9 cellular contexts compared by ENCODE assay signal in the genomic region with DNA sequence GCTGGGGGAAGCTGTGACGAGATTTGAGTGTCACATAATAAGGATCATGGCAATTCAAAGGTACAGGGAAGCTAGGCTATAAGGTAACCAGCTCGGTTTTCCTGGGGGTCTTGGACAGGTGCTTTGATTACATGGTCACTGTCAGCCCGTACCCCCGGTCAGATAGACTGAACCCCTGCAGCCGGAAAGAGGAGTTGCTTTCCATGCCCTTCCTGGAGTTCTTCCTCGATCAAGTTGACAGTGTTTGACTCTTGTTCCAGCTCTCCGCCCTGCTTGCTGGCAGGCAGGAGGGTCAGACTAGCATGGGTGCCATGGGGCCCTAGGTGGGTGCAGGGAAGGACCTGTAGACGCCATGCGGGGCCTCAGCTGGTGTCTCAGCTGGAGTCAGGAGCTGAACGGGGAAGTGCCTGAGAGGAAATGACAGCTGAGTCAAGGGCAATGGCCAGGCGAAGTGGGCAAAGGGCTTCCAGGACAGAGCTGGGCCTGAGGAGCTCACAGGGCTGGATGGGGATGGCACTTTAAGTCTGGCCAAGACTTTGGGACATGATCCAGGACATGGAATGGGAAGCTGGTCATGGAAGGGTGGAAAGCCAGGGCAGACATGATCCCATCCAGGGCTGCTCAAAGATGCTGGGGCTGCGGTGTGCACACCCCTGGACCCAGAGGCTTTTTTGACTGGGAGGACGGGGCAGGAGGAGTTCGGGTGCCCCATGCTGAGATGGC. TPM values are rescaled to one million over a fixed set of nuclear protein-coding genes. Genes with fewer than 3 reads are reported as not detected.
A peak's percentile ranks its signal among the peaks of the same experiment; 100 is the strongest.
DNase-seq lines count a peak whose midpoint lies in the region; ATAC-seq and TF ChIP-seq lines count a peak whose summit lies in the region.
"Had no signal": no experiment of that assay in that cellular context is flagged by ENCODE, and none has a peak within 500 bp of the region (broad histone marks: within the 10 kb centered on the region; RNA-seq: fewer than 3 reads in every experiment).

No MANE protein-coding gene starts in this region.

- no peaks in the 10 kb centered on the region for H3K27me3 Mint-ChIP-seq in activated naive CD4-positive, alpha-beta T cell treated with anti-CD3 and anti-CD28 coated beads for 36 hours (ENCODE audit: low read depth)
- no peaks in the 10 kb centered on the region for H3K27me3 Mint-ChIP-seq in activated naive CD8-positive, alpha-beta T cell treated with anti-CD3 and anti-CD28 coated beads for 36 hours
- H3K27me3 Mint-ChIP-seq in memory B cell (no peaks in the 10 kb centered on the region), type B pancreatic cell (no peaks in the 10 kb centered on the region)

- ATAC-seq in memory B cell (ENCODE audit: low read depth) (no peak), GM21528 (IDR thresholded peaks at IDR 0.05; ENCODE audit: low FRiP score, unreplicated experiment) (no peak)

- peak overlapping the region; percentile 84 for H3K4me3 Mint-ChIP-seq in activated naive CD4-positive, alpha-beta T cell treated with anti-CD3 and anti-CD28 coated beads for 36 hours
- H3K4me3 Mint-ChIP-seq in activated naive CD8-positive, alpha-beta T cell treated with anti-CD3 and anti-CD28 coated beads for 36 hours, result peak overlapping the region; percentile 85
- H3K4me3 Mint-ChIP-seq in memory B cell, result peak overlapping the region; percentile 80
- peak overlapping the region; percentile 96 for H3K4me3 Mint-ChIP-seq in type B pancreatic cell

- DNase-seq in activated naive CD4-positive, alpha-beta T cell treated with anti-CD3 and anti-CD28 coated beads for 36 hours, result no peak
- no peak for DNase-seq in activated naive CD4-positive, alpha-beta T cell (lab: John Stamatoyannopoulos, UW)
- no peak for DNase-seq in activated naive CD8-positive, alpha-beta T cell treated with anti-CD3 and anti-CD28 coated beads for 36 hours
- DNase-seq in memory B cell (ENCODE audit: low spot score in 2 of 2) (no peak), type B pancreatic cell (ENCODE audit: extremely low spot score, unreplicated experiment) (no peak), NCI-H526 treated with DMSO at 0.1 percent for 48 hours (lab: John Stamatoyannopoulos, UW) (no peak)
- DNase-seq in stimulated activated naive CD4-positive, alpha-beta T cell treated with Interleukin-2 at 50 U/mL for 16 hours (lab: John Stamatoyannopoulos, UW), result no peak
- DNase-seq: occipital lobe had no signal

- peaks cover 11% of the 10 kb centered on the region for H3K36me3 Mint-ChIP-seq in activated naive CD4-positive, alpha-beta T cell treated with anti-CD3 and anti-CD28 coated beads for 36 hours (ENCODE audit: low read depth)
- H3K36me3 Mint-ChIP-seq in activated naive CD8-positive, alpha-beta T cell treated with anti-CD3 and anti-CD28 coated beads for 36 hours, result peaks cover 14% of the 10 kb centered on the region
- H3K36me3 Mint-ChIP-seq in memory B cell (peaks cover 2% of the 10 kb centered on the region), type B pancreatic cell (peaks cover 3% of the 10 kb centered on the region)

- peaks cover 17% of the 10 kb centered on the region for H3K4me1 Mint-ChIP-seq in activated naive CD4-positive, alpha-beta T cell treated with anti-CD3 and anti-CD28 coated beads for 36 hours (ENCODE audit: low read depth)
- peaks cover 14% of the 10 kb centered on the region for H3K4me1 Mint-ChIP-seq in activated naive CD8-positive, alpha-beta T cell treated with anti-CD3 and anti-CD28 coated beads for 36 hours
- H3K4me1 Mint-ChIP-seq in memory B cell (peaks cover 14% of the 10 kb centered on the region), type B pancreatic cell (ENCODE audit: unreplicated experiment) (peaks cover 19% of the 10 kb centered on the region)

- no peaks in the 10 kb centered on the region for H3K9me3 Mint-ChIP-seq in activated naive CD4-positive, alpha-beta T cell treated with anti-CD3 and anti-CD28 coated beads for 36 hours
- no peaks in the 10 kb centered on the region for H3K9me3 Mint-ChIP-seq in activated naive CD8-positive, alpha-beta T cell treated with anti-CD3 and anti-CD28 coated beads for 36 hours
- no peaks in the 10 kb centered on the region for H3K9me3 Mint-ChIP-seq in memory B cell
- H3K9me3 Mint-ChIP-seq in type B pancreatic cell, result no peaks in the 10 kb centered on the region

- intact Hi-C loops in activated naive CD4-positive, alpha-beta T cell treated with anti-CD3 and anti-CD28 coated beads for 36 hours (cut with micrococcal nuclease), result loop anchor here (5.0 kb wide), 2 partner anchors 502 to 503 kb away; a partner anchor contains a TSS

- CTCF ChIA-PET in activated naive CD4-positive, alpha-beta T cell treated with anti-CD3 and anti-CD28 coated beads for 36 hours (lab: Charles Lee), result interaction anchor here (0.8 to 2.2 kb wide), 2 partner anchors 11 to 39 kb away, joined by 3 to 4 read pairs; no protein-coding TSS in a partner anchor

- TF ChIP-seq CTCF in type B pancreatic cell (conservative IDR thresholded peaks at IDR 0.05), result no peak

- H3K27ac Mint-ChIP-seq in activated naive CD4-positive, alpha-beta T cell treated with anti-CD3 and anti-CD28 coated beads for 36 hours, result peak overlapping the region; percentile 96
- peak overlapping the region; percentile 98 for H3K27ac Mint-ChIP-seq in activated naive CD8-positive, alpha-beta T cell treated with anti-CD3 and anti-CD28 coated beads for 36 hours
- H3K27ac Mint-ChIP-seq in memory B cell, result peak overlapping the region; percentile 87
- H3K27ac Mint-ChIP-seq in type B pancreatic cell, result peak overlapping the region; percentile 100

RNA-seq across cellular contexts. Expression of a gene that starts 1.6 kb away (rescaled TPM):
- total RNA-seq in activated naive CD4-positive, alpha-beta T cell treated with anti-CD3 and anti-CD28 coated beads for 36 hours, result 1 to 10 TPM; 6.2 to 6.7 TPM
- 1 to 10 TPM; 3.4 to 6.2 TPM for total RNA-seq in activated naive CD8-positive, alpha-beta T cell treated with anti-CD3 and anti-CD28 coated beads for 36 hours
- total RNA-seq in type B pancreatic cell (ENCODE audit: low replicate concordance), result 14.4 and 15.2 TPM in 2 replicates

RNA-seq across cellular contexts. Expression of a gene that starts 2.5 kb away (rescaled TPM):
- total RNA-seq in activated naive CD4-positive, alpha-beta T cell treated with anti-CD3 and anti-CD28 coated beads for 36 hours, result 10 to 100 TPM; 85.0 to 86.1 TPM
- total RNA-seq in activated naive CD8-positive, alpha-beta T cell treated with anti-CD3 and anti-CD28 coated beads for 36 hours, result 100 to 1,000 TPM; 140 to 142 TPM
- 81.2 and 98.0 TPM in 2 replicates for total RNA-seq in type B pancreatic cell (ENCODE audit: low replicate concordance)

RNA-seq across cellular contexts. Expression of a gene that starts 29.7 kb away (rescaled TPM):
- total RNA-seq in activated naive CD4-positive, alpha-beta T cell treated with anti-CD3 and anti-CD28 coated beads for 36 hours, result 10 to 100 TPM; 11.3 to 13.1 TPM
- 10 to 100 TPM; 15.2 to 15.7 TPM for total RNA-seq in activated naive CD8-positive, alpha-beta T cell treated with anti-CD3 and anti-CD28 coated beads for 36 hours
- 4.9 and 6.7 TPM in 2 replicates for total RNA-seq in type B pancreatic cell (ENCODE audit: low replicate concordance)

RNA-seq across cellular contexts. Expression of a gene that starts 39.3 kb away (rescaled TPM):
- total RNA-seq in activated naive CD4-positive, alpha-beta T cell treated with anti-CD3 and anti-CD28 coated beads for 36 hours, result 100 to 1,000 TPM; 120 to 121 TPM
- 100 to 1,000 TPM; 150 to 153 TPM for total RNA-seq in activated naive CD8-positive, alpha-beta T cell treated with anti-CD3 and anti-CD28 coated beads for 36 hours
- total RNA-seq in type B pancreatic cell (ENCODE audit: low replicate concordance), result 73.8 and 82.7 TPM in 2 replicates

RNA-seq across cellular contexts. Expression of a gene that starts 45.5 kb away (rescaled TPM):
- total RNA-seq in activated naive CD4-positive, alpha-beta T cell treated with anti-CD3 and anti-CD28 coated beads for 36 hours, result 10 to 100 TPM; 77.2 to 82.6 TPM
- 100 to 1,000 TPM; 155 to 159 TPM for total RNA-seq in activated naive CD8-positive, alpha-beta T cell treated with anti-CD3 and anti-CD28 coated beads for 36 hours
- 83.8 and 86.1 TPM in 2 replicates for total RNA-seq in type B pancreatic cell (ENCODE audit: low replicate concordance)
